ENCODE assay signal across 17 cellular contexts in genomic region chrX:150225756-150226155, GRCh38.
"Had no signal": no experiment of that assay in that cellular context is flagged by ENCODE, and none has a peak within 500 bp of the region (broad histone marks: within the 10 kb centered on the region; RNA-seq: fewer than 3 reads in every experiment).

No MANE protein-coding gene starts in this region.

- H3K9me3 Mint-ChIP-seq: activated CD4-positive, alpha-beta memory T cell treated with anti-CD3 and anti-CD28 coated beads for 36 hours; activated naive CD4-positive, alpha-beta T cell treated with anti-CD3 and anti-CD28 coated beads, Interleukin-2, amount 10 ng/mL, durations not matched to agents 7 days and 5 days; natural killer cell treated with Interleukin-12 subunit alpha and Interleukin-12 subunit beta and Interleukin-15 and Interleukin-18, amount 100 ng/mL, for 72 hours; stimulated activated naive CD8-positive, alpha-beta T cell treated with anti-CD3 and anti-CD28 coated beads, Interleukin-15, Interleukin-2, amounts not matched to agents 100 ng/mL and 50 ng/mL, for 24 hours had no signal

- H3K27ac ChIP-seq: heart right ventricle, ovary, prostate gland, thyroid gland had no signal

- H3K36me3 Mint-ChIP-seq: activated CD4-positive, alpha-beta memory T cell treated with anti-CD3 and anti-CD28 coated beads for 36 hours; activated naive CD4-positive, alpha-beta T cell treated with anti-CD3 and anti-CD28 coated beads, Interleukin-2, amount 10 ng/mL, durations not matched to agents 7 days and 5 days; natural killer cell treated with Interleukin-12 subunit alpha and Interleukin-12 subunit beta and Interleukin-15 and Interleukin-18, amount 100 ng/mL, for 72 hours had no signal

- H3K27me3 ChIP-seq: ovary, thyroid gland had no signal

- ATAC-seq: heart right ventricle; left cardiac atrium; natural killer cell treated with Interleukin-12 subunit alpha and Interleukin-12 subunit beta and Interleukin-15 and Interleukin-18, amount 100 ng/mL, for 72 hours had no signal

- H3K36me3 ChIP-seq: heart right ventricle, ovary, prostate gland, thyroid gland had no signal

- H3K4me1 ChIP-seq: heart right ventricle, prostate gland, thyroid gland had no signal

- H3K27me3 Mint-ChIP-seq: stimulated activated naive CD8-positive, alpha-beta T cell treated with anti-CD3 and anti-CD28 coated beads, Interleukin-15, Interleukin-2, amounts not matched to agents 100 ng/mL and 50 ng/mL, for 24 hours had no signal

- DNase-seq: activated CD4-positive, alpha-beta memory T cell treated with anti-CD3 and anti-CD28 coated beads for 36 hours; activated CD4-positive, alpha-beta T cell treated with anti-CD3 and anti-CD28 coated beads for 4 hours; activated effector memory CD4-positive, alpha-beta T cell treated with anti-CD3 and anti-CD28 coated beads, Interleukin-2, amount 50 U/mL, for 16 hours; activated naive CD4-positive, alpha-beta T cell treated with anti-CD3 and anti-CD28 coated beads, Interleukin-2, amount 10 ng/mL, durations not matched to agents 7 days and 5 days; activated T-cell treated with anti-CD3 and anti-CD28 coated beads for 4 hours; amygdala; effector CD4-positive, alpha-beta T cell; foreskin fibroblast; heart right ventricle; left cardiac atrium; ovary; substantia nigra; T-helper 9 cell; thyroid gland had no signal

- H3K27ac Mint-ChIP-seq: activated CD4-positive, alpha-beta memory T cell treated with anti-CD3 and anti-CD28 coated beads for 36 hours; activated naive CD4-positive, alpha-beta T cell treated with anti-CD3 and anti-CD28 coated beads, Interleukin-2, amount 10 ng/mL, durations not matched to agents 7 days and 5 days; natural killer cell treated with Interleukin-12 subunit alpha and Interleukin-12 subunit beta and Interleukin-15 and Interleukin-18, amount 100 ng/mL, for 72 hours; stimulated activated naive CD8-positive, alpha-beta T cell treated with anti-CD3 and anti-CD28 coated beads, Interleukin-15, Interleukin-2, amounts not matched to agents 100 ng/mL and 50 ng/mL, for 24 hours had no signal

- H3K9me3 ChIP-seq: heart right ventricle, ovary, prostate gland, thyroid gland had no signal

- H3K4me3 Mint-ChIP-seq: activated CD4-positive, alpha-beta memory T cell treated with anti-CD3 and anti-CD28 coated beads for 36 hours; activated naive CD4-positive, alpha-beta T cell treated with anti-CD3 and anti-CD28 coated beads, Interleukin-2, amount 10 ng/mL, durations not matched to agents 7 days and 5 days; natural killer cell treated with Interleukin-12 subunit alpha and Interleukin-12 subunit beta and Interleukin-15 and Interleukin-18, amount 100 ng/mL, for 72 hours; stimulated activated naive CD8-positive, alpha-beta T cell treated with anti-CD3 and anti-CD28 coated beads, Interleukin-15, Interleukin-2, amounts not matched to agents 100 ng/mL and 50 ng/mL, for 24 hours had no signal

- H3K4me3 ChIP-seq: heart right ventricle, ovary, prostate gland, thyroid gland had no signal
